1 cellular context compared by ENCODE assay signal in the genomic region with DNA sequence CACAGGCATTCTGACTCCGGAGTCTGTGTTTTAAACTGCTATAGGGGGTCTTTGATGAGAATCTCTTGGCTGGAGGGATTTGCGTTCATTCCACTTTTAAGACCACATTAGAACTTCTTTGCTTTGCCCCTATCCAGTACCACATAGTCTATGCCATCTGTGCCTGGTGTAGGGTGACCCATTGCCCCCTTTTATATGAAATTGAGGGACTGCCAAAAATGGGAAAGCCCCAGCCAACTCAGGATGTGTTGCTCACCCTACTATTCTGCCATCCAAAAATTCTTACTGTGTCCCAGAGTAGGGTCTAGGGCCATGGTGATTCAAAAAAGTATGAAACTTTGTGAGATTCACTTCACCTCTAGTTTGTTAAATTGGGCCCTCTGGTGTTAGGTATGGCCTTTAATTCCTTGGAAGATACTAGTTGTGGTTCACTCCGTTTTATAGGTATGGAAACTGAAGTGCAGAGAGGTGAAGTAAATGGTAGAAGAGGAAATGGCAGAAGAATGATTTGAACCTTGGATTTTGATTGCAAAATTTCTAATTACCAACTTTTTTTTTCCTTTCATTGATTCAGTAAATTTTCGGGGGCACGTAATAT.
A peak's percentile ranks its signal among the peaks of the same experiment; 100 is the strongest.
TF ChIP-seq lines count a peak whose summit lies in the region.

No MANE protein-coding gene starts in this region.

TF ChIP-seq in HepG2, 621 proteins besides CTCF, POLR2A, EP300 and RAD21 (continues in another document):
- TF ChIP-seq, protein P1, sequence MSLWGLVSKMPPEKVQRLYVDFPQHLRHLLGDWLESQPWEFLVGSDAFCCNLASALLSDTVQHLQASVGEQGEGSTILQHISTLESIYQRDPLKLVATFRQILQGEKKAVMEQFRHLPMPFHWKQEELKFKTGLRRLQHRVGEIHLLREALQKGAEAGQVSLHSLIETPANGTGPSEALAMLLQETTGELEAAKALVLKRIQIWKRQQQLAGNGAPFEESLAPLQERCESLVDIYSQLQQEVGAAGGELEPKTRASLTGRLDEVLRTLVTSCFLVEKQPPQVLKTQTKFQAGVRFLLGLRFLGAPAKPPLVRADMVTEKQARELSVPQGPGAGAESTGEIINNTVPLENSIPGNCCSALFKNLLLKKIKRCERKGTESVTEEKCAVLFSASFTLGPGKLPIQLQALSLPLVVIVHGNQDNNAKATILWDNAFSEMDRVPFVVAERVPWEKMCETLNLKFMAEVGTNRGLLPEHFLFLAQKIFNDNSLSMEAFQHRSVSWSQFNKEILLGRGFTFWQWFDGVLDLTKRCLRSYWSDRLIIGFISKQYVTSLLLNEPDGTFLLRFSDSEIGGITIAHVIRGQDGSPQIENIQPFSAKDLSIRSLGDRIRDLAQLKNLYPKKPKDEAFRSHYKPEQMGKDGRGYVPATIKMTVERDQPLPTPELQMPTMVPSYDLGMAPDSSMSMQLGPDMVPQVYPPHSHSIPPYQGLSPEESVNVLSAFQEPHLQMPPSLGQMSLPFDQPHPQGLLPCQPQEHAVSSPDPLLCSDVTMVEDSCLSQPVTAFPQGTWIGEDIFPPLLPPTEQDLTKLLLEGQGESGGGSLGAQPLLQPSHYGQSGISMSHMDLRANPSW (CRISPR knock-in tag; IDR thresholded peaks at IDR 0.05; ENCODE audit: borderline replicate concordance): no peak
- TF ChIP-seq NFKB2 (CRISPR knock-in tag; IDR thresholded peaks at IDR 0.05; ENCODE audit: borderline replicate concordance): no peak
- no peak for TF ChIP-seq KDM4B (CRISPR knock-in tag; IDR thresholded peaks at IDR 0.05)
- TF ChIP-seq, protein P2, sequence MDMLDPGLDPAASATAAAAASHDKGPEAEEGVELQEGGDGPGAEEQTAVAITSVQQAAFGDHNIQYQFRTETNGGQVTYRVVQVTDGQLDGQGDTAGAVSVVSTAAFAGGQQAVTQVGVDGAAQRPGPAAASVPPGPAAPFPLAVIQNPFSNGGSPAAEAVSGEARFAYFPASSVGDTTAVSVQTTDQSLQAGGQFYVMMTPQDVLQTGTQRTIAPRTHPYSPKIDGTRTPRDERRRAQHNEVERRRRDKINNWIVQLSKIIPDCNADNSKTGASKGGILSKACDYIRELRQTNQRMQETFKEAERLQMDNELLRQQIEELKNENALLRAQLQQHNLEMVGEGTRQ (IDR thresholded peaks at IDR 0.05; ENCODE audit: low read depth, low read length): no peak
- TF ChIP-seq, protein P2 (CRISPR knock-in tag; IDR thresholded peaks at IDR 0.05; ENCODE audit: borderline replicate concordance): no peak
- no peak for TF ChIP-seq ZNF225 (CRISPR knock-in tag; IDR thresholded peaks at IDR 0.05)
- TF ChIP-seq SYNCRIP (IDR thresholded peaks at IDR 0.05; ENCODE audit: insufficient read depth, low read depth, low read length): no peak
- no peak for TF ChIP-seq TAF1 (CRISPR knock-in tag; IDR thresholded peaks at IDR 0.05)
- TF ChIP-seq HOXA5 (CRISPR knock-in tag; IDR thresholded peaks at IDR 0.05): no peak
- TF ChIP-seq, protein P3, sequence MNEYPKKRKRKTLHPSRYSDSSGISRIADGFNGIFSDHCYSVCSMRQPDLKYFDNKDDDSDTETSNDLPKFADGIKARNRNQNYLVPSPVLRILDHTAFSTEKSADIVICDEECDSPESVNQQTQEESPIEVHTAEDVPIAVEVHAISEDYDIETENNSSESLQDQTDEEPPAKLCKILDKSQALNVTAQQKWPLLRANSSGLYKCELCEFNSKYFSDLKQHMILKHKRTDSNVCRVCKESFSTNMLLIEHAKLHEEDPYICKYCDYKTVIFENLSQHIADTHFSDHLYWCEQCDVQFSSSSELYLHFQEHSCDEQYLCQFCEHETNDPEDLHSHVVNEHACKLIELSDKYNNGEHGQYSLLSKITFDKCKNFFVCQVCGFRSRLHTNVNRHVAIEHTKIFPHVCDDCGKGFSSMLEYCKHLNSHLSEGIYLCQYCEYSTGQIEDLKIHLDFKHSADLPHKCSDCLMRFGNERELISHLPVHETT (CRISPR knock-in tag; conservative IDR thresholded peaks at IDR 0.05): no peak
- TF ChIP-seq, protein P4, sequence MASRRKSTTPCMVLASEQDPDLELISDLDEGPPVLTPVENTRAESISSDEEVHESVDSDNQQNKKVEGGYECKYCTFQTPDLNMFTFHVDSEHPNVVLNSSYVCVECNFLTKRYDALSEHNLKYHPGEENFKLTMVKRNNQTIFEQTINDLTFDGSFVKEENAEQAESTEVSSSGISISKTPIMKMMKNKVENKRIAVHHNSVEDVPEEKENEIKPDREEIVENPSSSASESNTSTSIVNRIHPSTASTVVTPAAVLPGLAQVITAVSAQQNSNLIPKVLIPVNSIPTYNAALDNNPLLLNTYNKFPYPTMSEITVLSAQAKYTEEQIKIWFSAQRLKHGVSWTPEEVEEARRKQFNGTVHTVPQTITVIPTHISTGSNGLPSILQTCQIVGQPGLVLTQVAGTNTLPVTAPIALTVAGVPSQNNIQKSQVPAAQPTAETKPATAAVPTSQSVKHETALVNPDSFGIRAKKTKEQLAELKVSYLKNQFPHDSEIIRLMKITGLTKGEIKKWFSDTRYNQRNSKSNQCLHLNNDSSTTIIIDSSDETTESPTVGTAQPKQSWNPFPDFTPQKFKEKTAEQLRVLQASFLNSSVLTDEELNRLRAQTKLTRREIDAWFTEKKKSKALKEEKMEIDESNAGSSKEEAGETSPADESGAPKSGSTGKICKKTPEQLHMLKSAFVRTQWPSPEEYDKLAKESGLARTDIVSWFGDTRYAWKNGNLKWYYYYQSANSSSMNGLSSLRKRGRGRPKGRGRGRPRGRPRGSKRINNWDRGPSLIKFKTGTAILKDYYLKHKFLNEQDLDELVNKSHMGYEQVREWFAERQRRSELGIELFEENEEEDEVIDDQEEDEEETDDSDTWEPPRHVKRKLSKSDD (CRISPR knock-in tag; IDR thresholded peaks at IDR 0.05; ENCODE audit: low read depth): no peak
- TF ChIP-seq, protein P5, sequence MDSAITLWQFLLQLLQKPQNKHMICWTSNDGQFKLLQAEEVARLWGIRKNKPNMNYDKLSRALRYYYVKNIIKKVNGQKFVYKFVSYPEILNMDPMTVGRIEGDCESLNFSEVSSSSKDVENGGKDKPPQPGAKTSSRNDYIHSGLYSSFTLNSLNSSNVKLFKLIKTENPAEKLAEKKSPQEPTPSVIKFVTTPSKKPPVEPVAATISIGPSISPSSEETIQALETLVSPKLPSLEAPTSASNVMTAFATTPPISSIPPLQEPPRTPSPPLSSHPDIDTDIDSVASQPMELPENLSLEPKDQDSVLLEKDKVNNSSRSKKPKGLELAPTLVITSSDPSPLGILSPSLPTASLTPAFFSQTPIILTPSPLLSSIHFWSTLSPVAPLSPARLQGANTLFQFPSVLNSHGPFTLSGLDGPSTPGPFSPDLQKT (CRISPR knock-in tag; IDR thresholded peaks at IDR 0.05; ENCODE audit: borderline replicate concordance): no peak
- TF ChIP-seq ZFYVE20 (CRISPR knock-in tag; IDR thresholded peaks at IDR 0.05; ENCODE audit: borderline replicate concordance, low read depth): no peak
- no peak for TF ChIP-seq SMARCE1 (IDR thresholded peaks at IDR 0.05; ENCODE audit: borderline replicate concordance)
- no peak for TF ChIP-seq LCORL (IDR thresholded peaks at IDR 0.05)
- no peak for TF ChIP-seq LCORL (CRISPR knock-in tag; IDR thresholded peaks at IDR 0.05)
- no peak for TF ChIP-seq ZNF251 (CRISPR knock-in tag; IDR thresholded peaks at IDR 0.05)
- TF ChIP-seq, protein P6, sequence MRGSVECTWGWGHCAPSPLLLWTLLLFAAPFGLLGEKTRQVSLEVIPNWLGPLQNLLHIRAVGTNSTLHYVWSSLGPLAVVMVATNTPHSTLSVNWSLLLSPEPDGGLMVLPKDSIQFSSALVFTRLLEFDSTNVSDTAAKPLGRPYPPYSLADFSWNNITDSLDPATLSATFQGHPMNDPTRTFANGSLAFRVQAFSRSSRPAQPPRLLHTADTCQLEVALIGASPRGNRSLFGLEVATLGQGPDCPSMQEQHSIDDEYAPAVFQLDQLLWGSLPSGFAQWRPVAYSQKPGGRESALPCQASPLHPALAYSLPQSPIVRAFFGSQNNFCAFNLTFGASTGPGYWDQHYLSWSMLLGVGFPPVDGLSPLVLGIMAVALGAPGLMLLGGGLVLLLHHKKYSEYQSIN (CRISPR knock-in tag; IDR thresholded peaks at IDR 0.05; ENCODE audit: borderline replicate concordance): no peak
- TF ChIP-seq, protein P7, sequence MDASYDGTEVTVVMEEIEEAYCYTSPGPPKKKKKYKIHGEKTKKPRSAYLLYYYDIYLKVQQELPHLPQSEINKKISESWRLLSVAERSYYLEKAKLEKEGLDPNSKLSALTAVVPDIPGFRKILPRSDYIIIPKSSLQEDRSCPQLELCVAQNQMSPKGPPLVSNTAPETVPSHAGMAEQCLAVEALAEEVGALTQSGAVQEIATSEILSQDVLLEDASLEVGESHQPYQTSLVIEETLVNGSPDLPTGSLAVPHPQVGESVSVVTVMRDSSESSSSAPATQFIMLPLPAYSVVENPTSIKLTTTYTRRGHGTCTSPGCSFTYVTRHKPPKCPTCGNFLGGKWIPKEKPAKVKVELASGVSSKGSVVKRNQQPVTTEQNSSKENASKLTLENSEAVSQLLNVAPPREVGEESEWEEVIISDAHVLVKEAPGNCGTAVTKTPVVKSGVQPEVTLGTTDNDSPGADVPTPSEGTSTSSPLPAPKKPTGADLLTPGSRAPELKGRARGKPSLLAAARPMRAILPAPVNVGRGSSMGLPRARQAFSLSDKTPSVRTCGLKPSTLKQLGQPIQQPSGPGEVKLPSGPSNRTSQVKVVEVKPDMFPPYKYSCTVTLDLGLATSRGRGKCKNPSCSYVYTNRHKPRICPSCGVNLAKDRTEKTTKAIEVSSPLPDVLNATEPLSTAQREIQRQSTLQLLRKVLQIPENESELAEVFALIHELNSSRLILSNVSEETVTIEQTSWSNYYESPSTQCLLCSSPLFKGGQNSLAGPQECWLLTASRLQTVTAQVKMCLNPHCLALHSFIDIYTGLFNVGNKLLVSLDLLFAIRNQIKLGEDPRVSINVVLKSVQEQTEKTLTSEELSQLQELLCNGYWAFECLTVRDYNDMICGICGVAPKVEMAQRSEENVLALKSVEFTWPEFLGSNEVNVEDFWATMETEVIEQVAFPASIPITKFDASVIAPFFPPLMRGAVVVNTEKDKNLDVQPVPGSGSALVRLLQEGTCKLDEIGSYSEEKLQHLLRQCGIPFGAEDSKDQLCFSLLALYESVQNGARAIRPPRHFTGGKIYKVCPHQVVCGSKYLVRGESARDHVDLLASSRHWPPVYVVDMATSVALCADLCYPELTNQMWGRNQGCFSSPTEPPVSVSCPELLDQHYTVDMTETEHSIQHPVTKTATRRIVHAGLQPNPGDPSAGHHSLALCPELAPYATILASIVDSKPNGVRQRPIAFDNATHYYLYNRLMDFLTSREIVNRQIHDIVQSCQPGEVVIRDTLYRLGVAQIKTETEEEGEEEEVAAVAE (CRISPR knock-in tag; IDR thresholded peaks at IDR 0.05; ENCODE audit: borderline replicate concordance): no peak
- TF ChIP-seq ZNF7 (CRISPR knock-in tag; IDR thresholded peaks at IDR 0.05): no peak
- TF ChIP-seq SRSF1 (optimal IDR thresholded peaks at IDR 0.05; ENCODE audit: low read depth, low read length): no peak
- TF ChIP-seq PCBP2 (optimal IDR thresholded peaks at IDR 0.05; ENCODE audit: low read depth, low read length, poor library complexity, severe bottlenecking): no peak
- no peak for TF ChIP-seq HNRNPUL1 (IDR thresholded peaks at IDR 0.05; ENCODE audit: low read depth, low read length)
- TF ChIP-seq ZFP36 (IDR thresholded peaks at IDR 0.05; ENCODE audit: borderline replicate concordance, low read depth, low read length, partially characterized antibody): no peak
- 0 out of 2 replicates have a peak, but pooled peaks have one; percentile 13 for TF ChIP-seq ZNF331 (CRISPR knock-in tag; IDR thresholded peaks at IDR 0.05)
- TF ChIP-seq, protein P8, sequence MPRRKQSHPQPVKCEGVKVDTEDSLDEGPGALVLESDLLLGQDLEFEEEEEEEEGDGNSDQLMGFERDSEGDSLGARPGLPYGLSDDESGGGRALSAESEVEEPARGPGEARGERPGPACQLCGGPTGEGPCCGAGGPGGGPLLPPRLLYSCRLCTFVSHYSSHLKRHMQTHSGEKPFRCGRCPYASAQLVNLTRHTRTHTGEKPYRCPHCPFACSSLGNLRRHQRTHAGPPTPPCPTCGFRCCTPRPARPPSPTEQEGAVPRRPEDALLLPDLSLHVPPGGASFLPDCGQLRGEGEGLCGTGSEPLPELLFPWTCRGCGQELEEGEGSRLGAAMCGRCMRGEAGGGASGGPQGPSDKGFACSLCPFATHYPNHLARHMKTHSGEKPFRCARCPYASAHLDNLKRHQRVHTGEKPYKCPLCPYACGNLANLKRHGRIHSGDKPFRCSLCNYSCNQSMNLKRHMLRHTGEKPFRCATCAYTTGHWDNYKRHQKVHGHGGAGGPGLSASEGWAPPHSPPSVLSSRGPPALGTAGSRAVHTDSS (CRISPR knock-in tag; conservative IDR thresholded peaks at IDR 0.05): 0 out of 2 replicates have a peak, but pooled peaks have one; percentile 14
- no peak for TF ChIP-seq ZNF564 (CRISPR knock-in tag; IDR thresholded peaks at IDR 0.05)
- no peak for TF ChIP-seq PCBP1 (IDR thresholded peaks at IDR 0.05; ENCODE audit: borderline replicate concordance, low read depth, low read length)
- TF ChIP-seq KDM5A (IDR thresholded peaks at IDR 0.05; ENCODE audit: borderline replicate concordance, low read length): no peak
- no peak for TF ChIP-seq XBP1 (CRISPR knock-in tag; IDR thresholded peaks at IDR 0.05)
- TF ChIP-seq EHMT2 (IDR thresholded peaks at IDR 0.05; ENCODE audit: borderline replicate concordance, low read depth, low read length): no peak
- no peak for TF ChIP-seq MYNN (CRISPR knock-in tag; IDR thresholded peaks at IDR 0.05; ENCODE audit: low read depth)
- TF ChIP-seq AGO2 (optimal IDR thresholded peaks at IDR 0.05; ENCODE audit: low read depth, low read length): no peak
- no peak for TF ChIP-seq SCMH1 (CRISPR knock-in tag; IDR thresholded peaks at IDR 0.05; ENCODE audit: borderline replicate concordance)
- TF ChIP-seq, protein P9, sequence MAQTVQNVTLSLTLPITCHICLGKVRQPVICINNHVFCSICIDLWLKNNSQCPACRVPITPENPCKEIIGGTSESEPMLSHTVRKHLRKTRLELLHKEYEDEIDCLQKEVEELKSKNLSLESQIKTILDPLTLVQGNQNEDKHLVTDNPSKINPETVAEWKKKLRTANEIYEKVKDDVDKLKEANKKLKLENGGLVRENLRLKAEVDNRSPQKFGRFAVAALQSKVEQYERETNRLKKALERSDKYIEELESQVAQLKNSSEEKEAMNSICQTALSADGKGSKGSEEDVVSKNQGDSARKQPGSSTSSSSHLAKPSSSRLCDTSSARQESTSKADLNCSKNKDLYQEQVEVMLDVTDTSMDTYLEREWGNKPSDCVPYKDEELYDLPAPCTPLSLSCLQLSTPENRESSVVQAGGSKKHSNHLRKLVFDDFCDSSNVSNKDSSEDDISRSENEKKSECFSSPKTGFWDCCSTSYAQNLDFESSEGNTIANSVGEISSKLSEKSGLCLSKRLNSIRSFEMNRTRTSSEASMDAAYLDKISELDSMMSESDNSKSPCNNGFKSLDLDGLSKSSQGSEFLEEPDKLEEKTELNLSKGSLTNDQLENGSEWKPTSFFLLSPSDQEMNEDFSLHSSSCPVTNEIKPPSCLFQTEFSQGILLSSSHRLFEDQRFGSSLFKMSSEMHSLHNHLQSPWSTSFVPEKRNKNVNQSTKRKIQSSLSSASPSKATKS (CRISPR knock-in tag; IDR thresholded peaks at IDR 0.05): 0 out of 2 replicates have a peak, but pooled peaks have one; percentile 45
- TF ChIP-seq DMAP1 (CRISPR knock-in tag; IDR thresholded peaks at IDR 0.05): no peak
